ENCODE assay signal across 21 cellular contexts in genomic region chr11:32839308-32839707, GRCh38. TPM values are rescaled to one million over a fixed set of nuclear protein-coding genes. Genes with fewer than 3 reads are reported as not detected.
DNase-seq lines count a peak whose midpoint lies in the region; TF ChIP-seq lines count a peak whose summit lies in the region.
"Had no signal": no experiment of that assay in that cellular context is flagged by ENCODE, and none has a peak within 500 bp of the region (broad histone marks: within the 10 kb centered on the region; RNA-seq: fewer than 3 reads in every experiment).

No MANE protein-coding gene starts in this region.

- H3K4me3 ChIP-seq in mammary epithelial cell (replicated peaks in 1 of 3; ENCODE audit: insufficient read depth in 1 of 3, low read depth in 2 of 3, low read length in 3 of 3), result no peak overlapping the region
- H3K4me3 ChIP-seq in colonic mucosa, result no peak overlapping the region
- H3K4me3 ChIP-seq: BLaER1 treated with 17β-estradiol and CSF1 and Interleukin-3, amounts not matched to agents 10 nM and 100 nM; Peyer's patch had no signal

- H3K4me2 ChIP-seq in mammary epithelial cell (ENCODE audit: insufficient read depth, low read depth, low read length), result peak overlapping the region; percentile 42
- H3K4me2 ChIP-seq: BLaER1 treated with 17β-estradiol and CSF1 and Interleukin-3, amounts not matched to agents 10 nM and 100 nM; SK-N-SH had no signal

- H3K9ac ChIP-seq in mammary epithelial cell (ENCODE audit: insufficient read depth, low read length), result no peak overlapping the region
- H3K9ac ChIP-seq in colonic mucosa (ENCODE audit: low read depth in 2 of 2, low read length in 2 of 2), result no peak overlapping the region
- H3K9ac ChIP-seq: BLaER1 treated with 17β-estradiol and CSF1 and Interleukin-3, amounts not matched to agents 10 nM and 100 nM; SK-N-SH had no signal

- H3K27ac ChIP-seq in mammary epithelial cell (ENCODE audit: insufficient read depth, low read depth, low read length), result no peak overlapping the region
- H3K27ac ChIP-seq in epithelial cell of prostate, result peak overlapping the region; percentile 66
- no peak overlapping the region for H3K27ac ChIP-seq in colonic mucosa
- H3K27ac ChIP-seq: BLaER1 treated with 17β-estradiol and CSF1 and Interleukin-3, amounts not matched to agents 10 nM and 100 nM; Peyer's patch had no signal

- intact Hi-C loops in mammary epithelial cell (cut with micrococcal nuclease), result no loop called here
- intact Hi-C loops in MCF 10A (cut with micrococcal nuclease), result no loop called here
- intact Hi-C loops in colonic mucosa (cut with DNase I), result no loop called here

- no peaks in the 10 kb centered on the region for H4K20me1 ChIP-seq in mammary epithelial cell (ENCODE audit: insufficient read depth, low read length)
- H4K20me1 ChIP-seq: BLaER1 treated with 17β-estradiol and CSF1 and Interleukin-3, amounts not matched to agents 10 nM and 100 nM had no signal

- no peak overlapping the region for H2AFZ ChIP-seq in mammary epithelial cell (ENCODE audit: low read depth, low read length)

- BruUV-seq in mammary epithelial cell (replicated peaks; lab: Mats Ljungman, UMichigan) (no TSS peak), MCF 10A (replicated peaks; lab: Mats Ljungman, UMichigan) (no TSS peak)

- in situ Hi-C loops in mammary epithelial cell (cut with MboI; ENCODE audit: low sequenced_read_pairs in 2 of 2), result loop anchor here in 1 of 2 donors (10.0 kb wide), 1 partner anchor 55 kb away; the partner anchor contains the start of gene QSER1

- H3K27me3 ChIP-seq in mammary epithelial cell (ENCODE audit: insufficient read depth, low read length) (no peaks in the 10 kb centered on the region), colonic mucosa (no peaks in the 10 kb centered on the region)
- H3K27me3 ChIP-seq: BLaER1 treated with 17β-estradiol and CSF1 and Interleukin-3, amounts not matched to agents 10 nM and 100 nM; Peyer's patch had no signal

- no peak for TF ChIP-seq CTCF in mammary epithelial cell (conservative IDR thresholded peaks at IDR 0.05 in 1 of 2, IDR thresholded peaks at IDR 0.05 in 1 of 2; ENCODE audit: extremely low read depth in 1 of 2, insufficient read depth in 1 of 2, low read depth in 1 of 2, low read length in 2 of 2)
- TF ChIP-seq CTCF in MCF 10A (IDR thresholded peaks at IDR 0.05; ENCODE audit: unreplicated experiment), result no peak
- no peak for TF ChIP-seq CTCF in mesothelial cell of epicardium (IDR thresholded peaks at IDR 0.05; ENCODE audit: unreplicated experiment)
- no peak for TF ChIP-seq CTCF in colonic mucosa (IDR thresholded peaks at IDR 0.05)

- no peaks in the 10 kb centered on the region for H3K27me3 Mint-ChIP-seq in MCF 10A (ENCODE audit: insufficient read depth, unreplicated experiment)
- H3K27me3 Mint-ChIP-seq in mesothelial cell of epicardium (ENCODE audit: low read depth), result no peaks in the 10 kb centered on the region
- H3K27me3 Mint-ChIP-seq: CD4-positive, alpha-beta T cell had no signal

- H3K36me3 Mint-ChIP-seq in MCF 10A (ENCODE audit: insufficient read depth, unreplicated experiment) (no peaks in the 10 kb centered on the region), mesothelial cell of epicardium (peaks cover 8% of the 10 kb centered on the region)

- POLR2A ChIA-PET in MCF 10A (lab: Yijun Ruan, JAX), result interaction anchor here (0.6 to 2.1 kb wide), 11 partner anchors 9 to 200 kb away, joined by 3 to 22 read pairs (median 4); partner anchors contain the start of genes QSER1 and TCP11L1

- H3K9me3 ChIP-seq in mammary epithelial cell (replicated peaks; ENCODE audit: insufficient read depth, low read length) (no peaks in the 10 kb centered on the region), colonic mucosa (no peaks in the 10 kb centered on the region)
- H3K9me3 ChIP-seq: BLaER1 treated with 17β-estradiol and CSF1 and Interleukin-3, amounts not matched to agents 10 nM and 100 nM; Peyer's patch; SK-N-SH had no signal

- dilution Hi-C loops in mammary epithelial cell (cut with HindIII; ENCODE audit: low sequenced_read_pairs), result no loop called here

- DNase-seq in mammary epithelial cell (no peak), MCF 10A (ENCODE audit: unreplicated experiment) (no peak), epithelial cell of prostate (ENCODE audit: low read depth, low spot score) (no peak), mesothelial cell of epicardium (ENCODE audit: low spot score in 2 of 2, unreplicated experiment in 2 of 2) (no peak), colonic mucosa (no peak), GM19240 (ENCODE audit: insufficient read length, low spot score) (no peak)
- DNase-seq in stimulated activated naive CD4-positive, alpha-beta T cell (lab: John Stamatoyannopoulos, UW), result no peak
- DNase-seq: AML-193; CD4-positive, alpha-beta T cell; NCI-H1092; NCI-H1417 treated with DMSO at 0.1 percent for 48 hours; NCI-H1694 treated with DMSO at 0.1 percent for 48 hours; NCI-H2081 treated with DMSO at 0.1 percent for 48 hours; NCI-H524 treated with DMSO at 0.1 percent for 48 hours; NCI-H774; Peyer's patch; SK-N-SH had no signal

- peaks cover 12% of the 10 kb centered on the region for H3K4me1 ChIP-seq in mammary epithelial cell (ENCODE audit: insufficient read depth, low read length)
- H3K4me1 ChIP-seq in colonic mucosa, result no peaks in the 10 kb centered on the region
- H3K4me1 ChIP-seq: Peyer's patch had no signal

- H3K36me3 ChIP-seq in mammary epithelial cell (ENCODE audit: insufficient read depth, low read length), result peaks cover 18% of the 10 kb centered on the region
- H3K36me3 ChIP-seq in colonic mucosa, result no peaks in the 10 kb centered on the region
- H3K36me3 ChIP-seq: BLaER1 treated with 17β-estradiol and CSF1 and Interleukin-3, amounts not matched to agents 10 nM and 100 nM; Peyer's patch had no signal

- H3K9me3 Mint-ChIP-seq in MCF 10A (ENCODE audit: unreplicated experiment) (no peaks in the 10 kb centered on the region), mesothelial cell of epicardium (no peaks in the 10 kb centered on the region)
- H3K9me3 Mint-ChIP-seq: CD4-positive, alpha-beta T cell had no signal

- H3K27ac Mint-ChIP-seq in MCF 10A (ENCODE audit: low read depth, unreplicated experiment), result no peak overlapping the region
- peak overlapping the region; percentile 66 for H3K27ac Mint-ChIP-seq in mesothelial cell of epicardium
- H3K27ac Mint-ChIP-seq: CD4-positive, alpha-beta T cell had no signal

- WGBS in mammary epithelial cell (ENCODE audit: low coverage, missing lambda C conversion rate), result 100% methylated on average over 2 of the region's 2 CpGs

- H3K4me1 Mint-ChIP-seq in MCF 10A (ENCODE audit: insufficient read depth, unreplicated experiment) (no peaks in the 10 kb centered on the region), mesothelial cell of epicardium (peaks cover 12% of the 10 kb centered on the region)

- CTCF ChIA-PET in mammary epithelial cell (lab: Charles Lee; ENCODE audit: low non-redundant PET), result no interaction called here
- CTCF ChIA-PET in MCF 10A (lab: Yijun Ruan, JAX), result interaction anchor here (0.7 to 2.6 kb wide), 3 partner anchors 30 to 56 kb away, joined by 3 to 12 read pairs (median 6); no protein-coding TSS in a partner anchor

- H3K79me2 ChIP-seq in mammary epithelial cell (ENCODE audit: insufficient read depth, low read length), result no peaks in the 10 kb centered on the region

- H3K4me3 Mint-ChIP-seq in MCF 10A (ENCODE audit: unreplicated experiment), result no peak overlapping the region
- peak overlapping the region; percentile 7 for H3K4me3 Mint-ChIP-seq in mesothelial cell of epicardium
- H3K4me3 Mint-ChIP-seq: CD4-positive, alpha-beta T cell had no signal

RNA-seq across cellular contexts. Expression of gene PRRG4, which starts 9.6 kb away (rescaled TPM):
- total RNA-seq in mammary epithelial cell, result 10 to 100 TPM; 10.3 to 15.2 TPM
- polyA plus RNA-seq in mammary epithelial cell, result 7.0 TPM
- 14.9 TPM for polyA minus RNA-seq in mammary epithelial cell
- total RNA-seq in MCF 10A (2022), result 1.1 and 1.2 TPM in 2 replicates
- total RNA-seq in mesothelial cell of epicardium, result 4.3 to 4.7 TPM (median 4.5 TPM) in 3 replicates
- total RNA-seq in colonic mucosa, result 10 to 100 TPM; 11.5 to 18.6 TPM

RNA-seq across cellular contexts. Expression of gene CCDC73, which starts 44.8 kb away (rescaled TPM):
- total RNA-seq in mammary epithelial cell, result not detected
- polyA plus RNA-seq in mammary epithelial cell, result not detected
- not detected for polyA minus RNA-seq in mammary epithelial cell
- total RNA-seq in MCF 10A (2022), result 0.09 and 0.17 TPM in 2 replicates
- total RNA-seq in mesothelial cell of epicardium, result 0.27 to 0.68 TPM (median 0.44 TPM) in 3 replicates
- not detected for total RNA-seq in colonic mucosa
- total RNA-seq: CD4-positive, alpha-beta T cell; Daoy; G401; HT-29; Peyer's patch had no signal
- polyA plus RNA-seq: SK-N-SH had no signal

RNA-seq across cellular contexts. Expression of gene QSER1, which starts 53.3 kb away (rescaled TPM):
- total RNA-seq in mammary epithelial cell, result 10 to 100 TPM; 23.7 to 33.2 TPM
- polyA plus RNA-seq in mammary epithelial cell, result 7.3 TPM
- 35.1 TPM for polyA minus RNA-seq in mammary epithelial cell
- 34.0 and 39.3 TPM in 2 replicates for total RNA-seq in MCF 10A (2022)
- total RNA-seq in mesothelial cell of epicardium, result 62.6 to 64.9 TPM (median 63.0 TPM) in 3 replicates
- 10 to 100 TPM; 25.3 to 25.9 TPM for total RNA-seq in colonic mucosa
